24 cellular contexts compared by ENCODE assay signal in the genomic region with DNA sequence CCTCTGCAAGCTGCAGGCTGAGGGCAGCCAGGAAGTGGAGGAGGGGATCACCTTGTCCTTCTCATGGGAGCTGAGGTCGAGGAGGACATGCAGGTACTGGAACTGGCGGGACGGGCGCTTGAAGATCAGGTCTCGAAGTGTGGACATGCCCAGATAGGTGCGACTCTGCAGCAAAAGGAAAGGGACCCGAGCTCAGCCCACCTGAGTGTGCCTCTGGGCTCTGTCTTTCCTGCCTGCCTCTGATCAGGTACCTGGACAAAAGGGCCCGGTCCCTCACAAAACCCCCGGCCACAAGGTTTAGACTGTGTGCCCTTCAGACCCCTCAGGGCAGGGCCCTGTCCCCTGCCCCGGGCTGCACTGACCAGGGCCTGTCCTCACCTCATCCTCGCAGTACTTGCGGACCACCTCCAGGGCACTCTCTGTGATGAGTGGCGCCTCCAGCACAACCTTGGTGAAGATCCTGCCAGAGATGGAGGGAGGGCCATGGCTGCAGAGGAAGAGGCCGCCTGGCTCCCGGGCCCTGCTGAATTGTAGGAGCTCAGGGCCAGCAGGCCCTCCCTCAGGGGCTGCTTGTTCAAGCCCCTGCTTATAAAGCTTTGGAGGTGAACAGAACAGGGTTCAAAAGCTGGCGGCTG. TPM values are rescaled to one million over a fixed set of nuclear protein-coding genes. Genes with fewer than 3 reads are reported as not detected.
DNase-seq lines count a peak whose midpoint lies in the region; ATAC-seq and TF ChIP-seq lines count a peak whose summit lies in the region.
"Had no signal": no experiment of that assay in that cellular context is flagged by ENCODE, and none has a peak within 500 bp of the region (broad histone marks: within the 10 kb centered on the region; RNA-seq: fewer than 3 reads in every experiment).

No MANE protein-coding gene starts in this region.

- TF ChIP-seq RAD21 in SK-N-SH (IDR thresholded peaks at IDR 0.05; ENCODE audit: low read length) = no peak

- 93% methylated on average over 12 of the region's 16 CpGs for WGBS in SK-N-SH (ENCODE audit: low lambda C conversion rate)
- 95 to 99% methylated on average over 11 to 16 of the region's 16 CpGs for WGBS in endodermal cell (ENCODE audit: insufficient coverage in 1 of 2, insufficient read length in 1 of 2), 2 experiments
- 92% methylated on average over 16 of the region's 16 CpGs for WGBS in right cardiac atrium

- H3K9me3 Mint-ChIP-seq in endodermal cell (no peaks in the 10 kb centered on the region), osteocyte (ENCODE audit: unreplicated experiment) (no peaks in the 10 kb centered on the region)
- H3K9me3 Mint-ChIP-seq: CD14-positive monocyte had no signal

- no peak overlapping the region for H3K4me2 ChIP-seq in SK-N-SH
- H3K4me2 ChIP-seq in KMS-11 = peak overlapping the region; percentile 9; the same call in 1 of the 2 replicates

- H3K27me3 Mint-ChIP-seq in endodermal cell (ENCODE audit: insufficient read depth) = no peaks in the 10 kb centered on the region
- no peaks in the 10 kb centered on the region for H3K27me3 Mint-ChIP-seq in osteocyte (ENCODE audit: unreplicated experiment)

- TF ChIP-seq CTCF in SK-N-SH (IDR thresholded peaks at IDR 0.05) (no peak), KMS-11 (conservative IDR thresholded peaks at IDR 0.05; ENCODE audit: low read depth, low read length) (no peak), endodermal cell (conservative IDR thresholded peaks at IDR 0.05) (peak; percentile 32), osteocyte (IDR thresholded peaks at IDR 0.05) (no peak)

- intact Hi-C loops in right cardiac atrium (cut with DNase I) = no loop called here

- H3K4me1 ChIP-seq in SK-N-SH (ENCODE audit: control insufficient read depth in 1 of 2, insufficient read depth in 2 of 2, low read depth in 1 of 2, low read length in 1 of 2) = peaks cover 0 to 17% of the 10 kb centered on the region in 2 experiments; a peak in 1 of 4 replicates
- peaks cover 48% of the 10 kb centered on the region for H3K4me1 ChIP-seq in KMS-11 (ENCODE audit: low read depth, poor library complexity, severe bottlenecking)
- H3K4me1 ChIP-seq in endodermal cell (ENCODE audit: control insufficient read depth, insufficient read depth, low read length) = no peaks in the 10 kb centered on the region
- H3K4me1 ChIP-seq in right cardiac atrium (ENCODE audit: control insufficient read depth, insufficient read depth, low read length) = no peaks in the 10 kb centered on the region

- DNase-seq in SK-N-SH (no peak), endodermal cell (peak; percentile 59), osteocyte (ENCODE audit: extremely low spot score, unreplicated experiment) (no peak), T1000 (lab: John Stamatoyannopoulos, UW) (no peak), right cardiac atrium (no peak), NCI-H2081 treated with DMSO at 0.1 percent for 48 hours (lab: John Stamatoyannopoulos, UW) (no peak)
- DNase-seq: COR-L47; GDM1; Karpas-422; NCI-H1436; NCI-H2029; NCI-H2171 treated with DMSO at 0.1 percent for 48 hours; NCI-H446 treated with DMSO at 0.1 percent for 48 hours; NCI-H69; NK-92 treated with Interleukin-12 subunit alpha and Interleukin-12 subunit beta, amount 100 ng/mL, for 24 hours; Right ventricle myocardium superior had no signal

- no peaks in the 10 kb centered on the region for H3K4me1 Mint-ChIP-seq in endodermal cell
- H3K4me1 Mint-ChIP-seq in osteocyte (ENCODE audit: unreplicated experiment) = peaks cover 23% of the 10 kb centered on the region
- H3K4me1 Mint-ChIP-seq: CD14-positive monocyte had no signal

- no peak overlapping the region for H3K4me3 Mint-ChIP-seq in endodermal cell
- H3K4me3 Mint-ChIP-seq in osteocyte (ENCODE audit: unreplicated experiment) = peak overlapping the region; percentile 28
- H3K4me3 Mint-ChIP-seq: CD14-positive monocyte had no signal

- H3K27ac ChIP-seq in SK-N-SH (ENCODE audit: low read depth in 2 of 2, low read length in 1 of 2) = peak overlapping the region in 1 of 2 experiments; percentile 60; a peak in 1 of 4 replicates
- no peak overlapping the region; the same call in 1 of the 2 replicates for H3K27ac ChIP-seq in KMS-11
- H3K27ac ChIP-seq in endodermal cell (ENCODE audit: low read depth, low read length) = no peak overlapping the region
- no peak overlapping the region for H3K27ac ChIP-seq in right cardiac atrium (ENCODE audit: low read length)
- H3K27ac ChIP-seq: 22Rv1 had no signal

- no peak for TF ChIP-seq EP300 in SK-N-SH (IDR thresholded peaks at IDR 0.05; ENCODE audit: borderline replicate concordance in 1 of 2, low read depth in 1 of 2, low read length in 1 of 2)

- H3K9me3 ChIP-seq in SK-N-SH = no peaks in the 10 kb centered on the region
- H3K9me3 ChIP-seq in endodermal cell (ENCODE audit: control insufficient read depth, low read length) = no peaks in the 10 kb centered on the region
- no peaks in the 10 kb centered on the region for H3K9me3 ChIP-seq in right cardiac atrium (ENCODE audit: control insufficient read depth, low read length)

- H3K9ac ChIP-seq in SK-N-SH = no peak overlapping the region
- H3K9ac ChIP-seq in KMS-11 = no peak overlapping the region
- H3K9ac ChIP-seq in endodermal cell (ENCODE audit: extremely low read depth, low read length, poor library complexity, severe bottlenecking) = no peak overlapping the region

- no peaks in the 10 kb centered on the region for H3F3A ChIP-seq in SK-N-SH (replicated peaks; ENCODE audit: insufficient read depth)

- H3K79me2 ChIP-seq in SK-N-SH (ENCODE audit: insufficient read depth) = no peaks in the 10 kb centered on the region
- H3K79me2 ChIP-seq in KMS-11 (ENCODE audit: insufficient read depth, low read depth) = no peaks in the 10 kb centered on the region

- POLR2A ChIA-PET in SK-N-SH (lab: Yijun Ruan, JAX) = no interaction called here

- H3K36me3 ChIP-seq in SK-N-SH (replicated peaks in 1 of 2; ENCODE audit: control insufficient read depth in 1 of 2, insufficient read depth in 2 of 2, low read length in 1 of 2) = peaks cover 14 to 87% of the 10 kb centered on the region in 2 experiments
- H3K36me3 ChIP-seq in KMS-11 (ENCODE audit: insufficient read depth) = 0 out of 2 replicates have a peak, but pooled peaks cover 6% of the 10 kb centered on the region
- H3K36me3 ChIP-seq in endodermal cell (ENCODE audit: control insufficient read depth, insufficient read depth, low read length) = peaks cover 89% of the 10 kb centered on the region

- H3K9me2 ChIP-seq in SK-N-SH = no peaks in the 10 kb centered on the region

- H4K20me1 ChIP-seq in SK-N-SH (ENCODE audit: insufficient read depth) = no peaks in the 10 kb centered on the region
- no peaks in the 10 kb centered on the region for H4K20me1 ChIP-seq in KMS-11 (ENCODE audit: insufficient read depth)

- H2AFZ ChIP-seq in SK-N-SH (ENCODE audit: low read depth) (no peak overlapping the region), KMS-11 (ENCODE audit: low read depth) (no peak overlapping the region)

- CTCF ChIA-PET in SK-N-SH (lab: Yijun Ruan, JAX) = interaction anchor here (1.1 to 10.9 kb wide), 8 partner anchors 12 to 84 kb away, joined by 3 to 137 read pairs (median 4); a partner anchor contains a TSS

- no peaks in the 10 kb centered on the region for H3K27me3 ChIP-seq in SK-N-SH (ENCODE audit: insufficient read depth)
- no peaks in the 10 kb centered on the region for H3K27me3 ChIP-seq in KMS-11 (ENCODE audit: insufficient read depth, low read depth)
- no peaks in the 10 kb centered on the region for H3K27me3 ChIP-seq in endodermal cell (ENCODE audit: control insufficient read depth, insufficient read depth, low read length, poor library complexity, severe bottlenecking)
- no peaks in the 10 kb centered on the region for H3K27me3 ChIP-seq in right cardiac atrium (ENCODE audit: control insufficient read depth, insufficient read depth)

- H3K4me3 ChIP-seq in SK-N-SH (ENCODE audit: low read depth in 2 of 2, low read length in 1 of 2) (no peak overlapping the region), KMS-11 (IDR thresholded peaks at IDR 0.05; ENCODE audit: insufficient read depth, low read depth, low read length) (no peak overlapping the region), endodermal cell (ENCODE audit: low read length) (no peak overlapping the region), right cardiac atrium (ENCODE audit: low read length) (no peak overlapping the region)

- no peak for ATAC-seq in SK-N-SH treated with all-trans-retinoic acid at 6 μM for 48 hours
- ATAC-seq in right cardiac atrium = no peak

- H3K27ac Mint-ChIP-seq in endodermal cell (no peak overlapping the region), osteocyte (ENCODE audit: unreplicated experiment) (peak overlapping the region; percentile 74)

- H3K36me3 Mint-ChIP-seq in endodermal cell (ENCODE audit: low read depth) (peaks cover 86% of the 10 kb centered on the region), osteocyte (ENCODE audit: unreplicated experiment) (peaks cover 65% of the 10 kb centered on the region)

RNA-seq across cellular contexts. Expression of a gene that starts 12.5 kb away (rescaled TPM):
- 0.02 TPM in 1 of 2 replicates, not detected in the other for polyA plus RNA-seq in SK-N-SH (2012; rRNA removed)
- 0.01 TPM in 1 of 2 replicates, not detected in the other for polyA plus RNA-seq in SK-N-SH (2012; cell fraction: cytosol; rRNA removed)
- polyA plus RNA-seq in SK-N-SH (2012; cell fraction: nucleus; rRNA removed) = 0.04 and 0.05 TPM in 2 replicates
- under 1 TPM; 0.53 TPM for total RNA-seq in endodermal cell
- 0.21 TPM for polyA plus RNA-seq in endodermal cell (2013, experiment 1 of 2)
- 0.17 TPM for polyA plus RNA-seq in endodermal cell (2013, experiment 2 of 2)
- 0.30 and 0.42 TPM in 2 replicates for total RNA-seq in osteocyte
- total RNA-seq in right cardiac atrium = under 1 TPM in 1 of 4 donors, not detected in 3; 0.14 TPM
- polyA plus RNA-seq in right cardiac atrium = not detected
- total RNA-seq: HT-29 had no signal
- polyA plus RNA-seq: AG04450, CD14-positive monocyte had no signal

RNA-seq across cellular contexts. Expression of a gene that starts 34.9 kb away (rescaled TPM):
- 39.3 and 40.6 TPM in 2 replicates for polyA plus RNA-seq in SK-N-SH (2012; rRNA removed)
- polyA plus RNA-seq in SK-N-SH (2012; cell fraction: cytosol; rRNA removed) = 11.6 and 18.4 TPM in 2 replicates
- polyA plus RNA-seq in SK-N-SH (2012; cell fraction: nucleus; rRNA removed) = 140 and 155 TPM in 2 replicates
- total RNA-seq in endodermal cell = 10 to 100 TPM; 86.4 to 86.9 TPM
- 61.6 TPM for polyA plus RNA-seq in endodermal cell (2013, experiment 1 of 2)
- polyA plus RNA-seq in endodermal cell (2013, experiment 2 of 2) = 53.9 TPM
- total RNA-seq in osteocyte = 79.2 and 91.0 TPM in 2 replicates
- total RNA-seq in right cardiac atrium = 10 to 100 TPM; 72.2 to 87.1 (median 76.6) TPM
- polyA plus RNA-seq in right cardiac atrium = 50.2 TPM

RNA-seq across cellular contexts. Expression of a gene that starts 35.4 kb away (rescaled TPM):
- 76.3 and 92.7 TPM in 2 replicates for polyA plus RNA-seq in SK-N-SH (2012; rRNA removed)
- polyA plus RNA-seq in SK-N-SH (2012; cell fraction: cytosol; rRNA removed) = 31.3 and 45.6 TPM in 2 replicates
- 170 and 185 TPM in 2 replicates for polyA plus RNA-seq in SK-N-SH (2012; cell fraction: nucleus; rRNA removed)
- 100 to 1,000 TPM; 104 to 119 TPM for total RNA-seq in endodermal cell
- polyA plus RNA-seq in endodermal cell (2013, experiment 1 of 2) = 68.8 TPM
- polyA plus RNA-seq in endodermal cell (2013, experiment 2 of 2) = 64.9 TPM
- total RNA-seq in osteocyte = 67.2 and 72.1 TPM in 2 replicates
- 10 to 100 TPM; 33.1 to 40.4 (median 34.4) TPM for total RNA-seq in right cardiac atrium
- polyA plus RNA-seq in right cardiac atrium = 23.5 TPM

RNA-seq across cellular contexts. Expression of a gene that starts 36.5 kb away (rescaled TPM):
- polyA plus RNA-seq in SK-N-SH (2012; rRNA removed) = 0.97 and 1.5 TPM in 2 replicates
- 0.91 and 1.0 TPM in 2 replicates for polyA plus RNA-seq in SK-N-SH (2012; cell fraction: cytosol; rRNA removed)
- 0.48 and 0.82 TPM in 2 replicates for polyA plus RNA-seq in SK-N-SH (2012; cell fraction: nucleus; rRNA removed)
- total RNA-seq in endodermal cell = 10 to 100 TPM; 54.2 to 58.1 TPM
- polyA plus RNA-seq in endodermal cell (2013, experiment 1 of 2) = 8.4 TPM
- 8.1 TPM for polyA plus RNA-seq in endodermal cell (2013, experiment 2 of 2)
- not detected in 2 replicates for total RNA-seq in osteocyte
- total RNA-seq in right cardiac atrium = not detected
- not detected for polyA plus RNA-seq in right cardiac atrium
- total RNA-seq: MCF 10A, OCI-LY7, Right ventricle myocardium superior had no signal
- polyA plus RNA-seq: AG04450, CD14-positive monocyte had no signal

RNA-seq across cellular contexts. Expression of a gene that starts 45.3 kb away (rescaled TPM):
- polyA plus RNA-seq in SK-N-SH (2012; rRNA removed) (86.4 and 92.2 TPM in 2 replicates), right cardiac atrium (395 TPM)
- polyA plus RNA-seq in SK-N-SH (2012; cell fraction: cytosol; rRNA removed) = 37.4 and 40.6 TPM in 2 replicates
- polyA plus RNA-seq in SK-N-SH (2012; cell fraction: nucleus; rRNA removed) = 481 and 556 TPM in 2 replicates
- total RNA-seq in endodermal cell (10 to 100 TPM; 58.8 to 75.9 TPM), osteocyte (76.6 and 86.9 TPM in 2 replicates), right cardiac atrium (100 to 1,000 TPM; 220 to 304 (median 288) TPM)
- 50.5 TPM for polyA plus RNA-seq in endodermal cell (2013, experiment 1 of 2)
- polyA plus RNA-seq in endodermal cell (2013, experiment 2 of 2) = 46.7 TPM
